ENCODE assay signal across 8 cellular contexts in genomic region chr20:39480644-39481043, GRCh38.
"Had no signal": no experiment of that assay in that cellular context is flagged by ENCODE, and none has a peak within 500 bp of the region (broad histone marks: within the 10 kb centered on the region; RNA-seq: fewer than 3 reads in every experiment).

No MANE protein-coding gene starts in this region.

- DNase-seq: IMR-90, KBM-7, KG1 had no signal

- H3K4me3 Mint-ChIP-seq: IgD-negative memory B cell had no signal

- ATAC-seq: K562 had no signal

- H3K9ac ChIP-seq: KMS-11 had no signal

- H3K27me3 Mint-ChIP-seq: IgD-negative memory B cell had no signal

- H3K4me3 ChIP-seq: K562 had no signal

- H3K4me2 ChIP-seq: KMS-11 had no signal

- H3K4me1 Mint-ChIP-seq: IgD-negative memory B cell had no signal

- H3K9me3 Mint-ChIP-seq: IgD-negative memory B cell had no signal

- FAIRE-seq: HTR-8/SVneo, K562 had no signal

- H3K36me3 Mint-ChIP-seq: IgD-negative memory B cell had no signal

- H3K27ac ChIP-seq: HL-60, KMS-11 had no signal

- H3K27ac Mint-ChIP-seq: IgD-negative memory B cell had no signal
